ENCODE assay signal across 20 cellular contexts in the genomic region with DNA sequence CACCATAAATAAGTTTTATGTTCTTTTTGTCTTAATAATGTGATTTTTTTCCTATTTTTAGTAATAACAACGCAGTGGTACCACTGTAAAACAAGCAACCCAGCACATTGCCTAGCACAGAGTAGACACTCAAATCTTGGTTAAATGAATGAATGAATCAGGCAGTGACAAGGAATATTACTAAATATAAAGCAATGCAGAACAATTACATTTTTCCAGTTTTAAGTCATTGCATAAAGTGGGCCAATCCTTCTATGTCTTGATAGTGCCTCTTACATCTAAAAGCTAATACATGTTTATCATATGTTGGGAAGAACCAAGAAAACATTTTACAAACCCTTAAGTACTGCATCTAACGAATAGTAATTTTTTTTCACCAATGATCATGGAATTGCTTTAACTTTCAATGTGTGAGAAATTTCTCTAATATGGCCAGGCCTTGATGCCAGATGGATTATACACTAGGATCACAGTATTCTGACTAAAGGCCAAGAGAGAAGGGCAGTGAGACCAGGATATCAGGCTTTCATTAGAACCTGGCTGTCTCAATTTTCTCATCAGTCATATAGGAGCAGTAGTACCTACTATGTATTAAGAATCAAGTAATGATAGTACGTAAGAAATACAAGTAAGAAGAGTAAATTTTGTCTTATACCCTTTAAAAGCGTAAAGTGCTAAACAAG.
A peak's percentile ranks its signal among the peaks of the same experiment; 100 is the strongest.
DNase-seq lines count a peak whose midpoint lies in the region; ATAC-seq and TF ChIP-seq lines count a peak whose summit lies in the region.
"Had no signal": no experiment of that assay in that cellular context is flagged by ENCODE, and none has a peak within 500 bp of the region (broad histone marks: within the 10 kb centered on the region; RNA-seq: fewer than 3 reads in every experiment).

No MANE protein-coding gene starts in this region.

- H3K79me2 ChIP-seq in GM23248 (ENCODE audit: insufficient read depth) = peaks cover 7% of the 10 kb centered on the region; the same call in 1 of the 2 replicates

- H3K4me1 ChIP-seq in GM23248 (ENCODE audit: insufficient read depth) (peaks cover 16% of the 10 kb centered on the region), RWPE2 (ENCODE audit: insufficient read depth, poor library complexity, severe bottlenecking) (peaks cover 27% of the 10 kb centered on the region)
- H3K4me1 ChIP-seq: SJCRH30 had no signal

- H3K4me2 ChIP-seq in GM23248 (ENCODE audit: unreplicated experiment) = no peak overlapping the region

- DNase-seq in GM23248 = peak; percentile 16
- no peak for DNase-seq in RWPE2 (ENCODE audit: low spot score)
- peak; percentile 52 for DNase-seq in epithelial cell of esophagus (ENCODE audit: low read depth)
- no peak for DNase-seq in nephron progenitor cell
- no peak for DNase-seq in HT-29 (ENCODE audit: low spot score)
- no peak for DNase-seq in NCI-H1048 (lab: John Stamatoyannopoulos, UW)
- DNase-seq: CD8-positive, alpha-beta T cell; EL; IMR-90; MG63; NCI-H1092; NCI-H2029 treated with DMSO at 0.1 percent for 48 hours; NCI-H2171; NCI-H446; NCI-H526 treated with DMSO at 0.1 percent for 48 hours; RPMI8226; SJCRH30 had no signal

- H3K36me3 ChIP-seq in GM23248 (ENCODE audit: low read depth) = no peaks in the 10 kb centered on the region
- no peaks in the 10 kb centered on the region for H3K36me3 ChIP-seq in RWPE2 (ENCODE audit: low read depth)

- H3K9me3 Mint-ChIP-seq in nephron progenitor cell = peaks cover 11% of the 10 kb centered on the region

- no peaks in the 10 kb centered on the region for H3K4me1 Mint-ChIP-seq in nephron progenitor cell

- no peak overlapping the region for H3K9ac ChIP-seq in GM23248
- H3K9ac ChIP-seq: BLaER1 treated with 17β-estradiol and CSF1 and Interleukin-3, amounts not matched to agents 10 nM and 100 nM had no signal

- H3K9me3 ChIP-seq in GM23248 (ENCODE audit: low read depth) (no peaks in the 10 kb centered on the region), RWPE2 (ENCODE audit: severe bottlenecking) (no peaks in the 10 kb centered on the region)
- H3K9me3 ChIP-seq: SJCRH30 had no signal

- no peaks in the 10 kb centered on the region for H3K9me2 ChIP-seq in GM23248 (ENCODE audit: insufficient read depth)

- peak; percentile 44; the same call in 2 of the 3 replicates for ATAC-seq in RWPE2 (ENCODE audit: low read depth)
- no peak for ATAC-seq in HG03097 (IDR thresholded peaks at IDR 0.05; ENCODE audit: low FRiP score, unreplicated experiment)
- ATAC-seq: CD8-positive, alpha-beta T cell had no signal

- H3K36me3 Mint-ChIP-seq in nephron progenitor cell (ENCODE audit: low read depth) = peaks cover 5% of the 10 kb centered on the region

- no peak overlapping the region for H2AFZ ChIP-seq in GM23248

- no peak overlapping the region for H3K27ac ChIP-seq in GM23248
- H3K27ac ChIP-seq in RWPE2 (ENCODE audit: poor library complexity, severe bottlenecking) = peak overlapping the region; percentile 76
- H3K27ac ChIP-seq: HL-60, SJCRH30 had no signal

- in situ Hi-C loops in GM23248 (cut with MboI) = no loop called here

- H3K4me3 ChIP-seq in GM23248 = no peak overlapping the region
- no peak overlapping the region for H3K4me3 ChIP-seq in RWPE2 (ENCODE audit: severe bottlenecking)
- no peak overlapping the region for H3K4me3 ChIP-seq in epithelial cell of esophagus (ENCODE audit: low read length)
- H3K4me3 ChIP-seq: BLaER1 treated with 17β-estradiol and CSF1 and Interleukin-3, amounts not matched to agents 10 nM and 100 nM; MG63; SJCRH30 had no signal

- H3K4me3 Mint-ChIP-seq in nephron progenitor cell = no peak overlapping the region
- H3K4me3 Mint-ChIP-seq: CD8-positive, alpha-beta T cell had no signal

- H3K27me3 Mint-ChIP-seq in nephron progenitor cell (ENCODE audit: low read depth, poor library complexity) = peaks cover 6% of the 10 kb centered on the region

- H4K20me1 ChIP-seq in GM23248 (ENCODE audit: insufficient read depth) = peaks cover 10% of the 10 kb centered on the region; the same call in 1 of the 2 replicates
- H4K20me1 ChIP-seq: BLaER1 treated with 17β-estradiol and CSF1 and Interleukin-3, amounts not matched to agents 10 nM and 100 nM had no signal

- peaks cover 8% of the 10 kb centered on the region for H3F3A ChIP-seq in GM23248 (ENCODE audit: insufficient read depth)

- TF ChIP-seq CTCF in RWPE2 (IDR thresholded peaks at IDR 0.05; ENCODE audit: poor library complexity, severe bottlenecking) (no peak), epithelial cell of esophagus (IDR thresholded peaks at IDR 0.05; ENCODE audit: insufficient read depth, low read depth, low read length, missing control alignments) (no peak), nephron progenitor cell (IDR thresholded peaks at IDR 0.05) (no peak)

- 94 to 99% methylated on average over 4 of the region's 4 CpGs for WGBS in GM23248 (ENCODE audit: low coverage in 1 of 2, low lambda C conversion rate in 2 of 2, missing lambda C conversion rate in 2 of 2), 2 experiments

- H3K27me3 ChIP-seq in GM23248 (replicated peaks; ENCODE audit: insufficient read depth) (no peaks in the 10 kb centered on the region), RWPE2 (ENCODE audit: insufficient read depth, poor library complexity, severe bottlenecking) (no peaks in the 10 kb centered on the region)
- H3K27me3 ChIP-seq: BLaER1 treated with 17β-estradiol and CSF1 and Interleukin-3, amounts not matched to agents 10 nM and 100 nM; MG63; SJCRH30 had no signal

- peak overlapping the region; percentile 9 for H3K27ac Mint-ChIP-seq in nephron progenitor cell
- H3K27ac Mint-ChIP-seq: CD8-positive, alpha-beta T cell had no signal

Comparison
In these comparisons a context has a peak if more than half of its experiments do, and no peak if none do; other contexts are left out.
1. DNase-seq: peak in GM23248 (single experiment) and epithelial cell of esophagus (single experiment); none in RWPE2 (single experiment), nephron progenitor cell (single experiment), HT-29 (single experiment) and NCI-H1048 (single experiment).